Comparison of ENCODE assay signal across 8 cellular contexts in the genomic region with DNA sequence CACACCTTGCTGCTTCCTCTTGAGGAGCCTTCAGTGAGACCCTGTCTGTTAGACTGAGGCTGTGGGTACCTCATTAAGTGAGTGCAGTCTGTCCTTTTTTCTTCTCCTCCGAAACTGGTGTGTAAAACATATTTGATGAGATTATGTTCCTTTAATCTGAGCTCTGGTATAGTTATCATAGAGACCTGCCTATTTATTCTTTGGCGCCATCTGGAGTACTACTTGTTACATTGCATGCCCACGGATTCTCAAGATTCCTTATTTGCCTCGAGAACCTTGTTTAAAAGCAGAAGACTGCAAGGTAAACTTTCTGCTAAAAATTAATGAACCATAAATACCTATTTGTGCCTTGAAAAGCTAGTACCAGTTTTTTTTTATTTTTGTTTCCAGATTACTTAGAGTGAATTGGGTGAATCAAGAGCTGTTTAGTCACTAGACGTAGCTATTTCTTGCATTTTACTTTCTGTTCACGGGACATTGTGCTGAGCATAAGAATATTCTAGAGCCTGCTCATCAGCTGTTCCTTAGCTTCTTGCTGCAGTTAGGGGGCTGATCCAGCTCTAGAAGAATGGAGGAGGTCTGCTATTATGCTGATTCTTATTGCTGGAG. TPM values are rescaled to one million over a fixed set of nuclear protein-coding genes. Genes with fewer than 3 reads are reported as not detected.
DNase-seq lines count a peak whose midpoint lies in the region; ATAC-seq and TF ChIP-seq lines count a peak whose summit lies in the region.

No MANE protein-coding gene starts in this region.

- no peaks in the 10 kb centered on the region for H3K79me2 ChIP-seq in OCI-LY7 (ENCODE audit: insufficient read depth, low read depth, low read length)

- no peaks in the 10 kb centered on the region; the same call in 1 of the 2 replicates for H4K20me1 ChIP-seq in OCI-LY7 (ENCODE audit: insufficient read depth, low read length)

- POLR2A ChIA-PET in OCI-LY7 (lab: Charles Lee), result interaction anchor here (0.6 to 1.3 kb wide), 12 partner anchors 14 to 364 kb away, joined by 3 to 5 read pairs (median 3); a partner anchor contains a TSS

- TF ChIP-seq CTCF in OCI-LY7 (conservative IDR thresholded peaks at IDR 0.05; ENCODE audit: low read length) (peak; percentile 84), dorsolateral prefrontal cortex (IDR thresholded peaks at IDR 0.05 in 54 of 56, conservative IDR thresholded peaks at IDR 0.05 in 2 of 56; ENCODE audit: low read depth in 1 of 56, partially characterized antibody in 56 of 56) (peak; percentile 62 to 89 (median 75)), mucosa of descending colon (IDR thresholded peaks at IDR 0.05) (peak; percentile 35)

- H3K36me3 ChIP-seq in OCI-LY7 (ENCODE audit: insufficient read depth, low read length), result peaks cover 99% of the 10 kb centered on the region
- no peaks in the 10 kb centered on the region for H3K36me3 ChIP-seq in mucosa of descending colon (ENCODE audit: low read depth)

- no peaks in the 10 kb centered on the region for H3K27me3 ChIP-seq in dorsolateral prefrontal cortex

- no TSS peak for BruUV-seq in OCI-LY7 (replicated peaks; lab: Mats Ljungman, UMichigan)

- H3K27ac ChIP-seq in OCI-LY7 (ENCODE audit: low read depth, low read length, poor library complexity, severe bottlenecking) (no peak overlapping the region), dorsolateral prefrontal cortex (peak overlapping the region in 16 of 59 donors; percentile 0 to 55 (median 29))

- H2AFZ ChIP-seq in OCI-LY7 (ENCODE audit: low read length), result no peak overlapping the region

- H3K4me2 ChIP-seq in OCI-LY7 (ENCODE audit: low read length), result no peak overlapping the region

- H3K9me3 ChIP-seq in OCI-LY7 (ENCODE audit: low read length), result no peaks in the 10 kb centered on the region
- H3K9me3 ChIP-seq in mucosa of descending colon, result no peaks in the 10 kb centered on the region

- H3K9me2 ChIP-seq in OCI-LY7 (ENCODE audit: insufficient read depth, low read length), result no peaks in the 10 kb centered on the region

- DNase-seq in DMS 273 (lab: John Stamatoyannopoulos, UW; ENCODE audit: unreplicated experiment) (peak; percentile 77), DMS 273 treated with DMSO at 0.1 percent for 48 hours (lab: John Stamatoyannopoulos, UW) (no peak), OCI-LY7 (ENCODE audit: low spot score) (peak; percentile 66), dorsolateral prefrontal cortex (peak in 1 of 10 donors; percentile 41), mucosa of descending colon (peak in 1 of 3 donors; percentile 48), GM19238 (ENCODE audit: insufficient read length, low spot score) (no peak)

- H3K4me1 ChIP-seq in OCI-LY7 (ENCODE audit: insufficient read depth, low read length, poor library complexity, severe bottlenecking) (no peaks in the 10 kb centered on the region), mucosa of descending colon (ENCODE audit: low read depth) (no peaks in the 10 kb centered on the region)

- H3K4me3 ChIP-seq in OCI-LY7 (ENCODE audit: low read depth, low read length, poor library complexity, severe bottlenecking), result no peak overlapping the region
- H3K4me3 ChIP-seq in dorsolateral prefrontal cortex, result peak overlapping the region in 8 of 59 donors; percentile 7 to 41 (median 21)
- no peak overlapping the region for H3K4me3 ChIP-seq in mucosa of descending colon

- intact Hi-C loops in OCI-LY7 (cut with micrococcal nuclease; ENCODE audit: unreplicated experiment), result loop anchor here (2.0 to 5.0 kb wide), 2 partner anchors 133 to 363 kb away; no protein-coding TSS in a partner anchor
- intact Hi-C loops in dorsolateral prefrontal cortex (cut with DNase I), result loop anchor here (2.0 to 5.0 kb wide), 3 partner anchors 133 to 363 kb away; a partner anchor contains a TSS
- intact Hi-C loops in mucosa of descending colon (cut with DNase I, micrococcal nuclease), result loop anchor here in 1 of 2 donors (10.0 kb wide), 1 partner anchor 361 kb away; no protein-coding TSS in a partner anchor

- CTCF ChIA-PET in OCI-LY7 (lab: Charles Lee; ENCODE audit: unreplicated experiment), result interaction anchor here (0.6 to 1.3 kb wide), 6 partner anchors 20 to 371 kb away, joined by 3 to 5 read pairs (median 4); no protein-coding TSS in a partner anchor

- ATAC-seq in HG02759 (IDR thresholded peaks at IDR 0.05; ENCODE audit: unreplicated experiment) (peak; percentile 65), mucosa of descending colon (peak; percentile 72), GM21381 (IDR thresholded peaks at IDR 0.05; ENCODE audit: unreplicated experiment) (no peak)

RNA-seq across cellular contexts. Expression of a gene that starts 16.9 kb away (rescaled TPM):
- total RNA-seq in OCI-LY7 (2014; rRNA removed; shearing (Covaris generic)), result 7.4 and 8.0 TPM in 2 replicates
- total RNA-seq in OCI-LY7 (2022) (24.4 and 29.7 TPM in 2 replicates), dorsolateral prefrontal cortex (10 to 100 TPM; 14.7 to 33.0 (median 23.4) TPM), mucosa of descending colon (10 to 100 TPM; 23.5 to 28.5 (median 24.9) TPM)

Comparison
In these comparisons a context has a peak if more than half of its experiments do, and no peak if none do; other contexts are left out.
1. DNase-seq: peak in DMS 273 (single experiment) and OCI-LY7 (single experiment); none in DMS 273 treated with DMSO at 0.1 percent for 48 hours (single experiment) and GM19238 (single experiment).
2. Peak in every context shown above with its lines, with median percentiles within 50 percentile points of each other: CTCF ChIP-seq.